9 cellular contexts compared by ENCODE assay signal in the genomic region with DNA sequence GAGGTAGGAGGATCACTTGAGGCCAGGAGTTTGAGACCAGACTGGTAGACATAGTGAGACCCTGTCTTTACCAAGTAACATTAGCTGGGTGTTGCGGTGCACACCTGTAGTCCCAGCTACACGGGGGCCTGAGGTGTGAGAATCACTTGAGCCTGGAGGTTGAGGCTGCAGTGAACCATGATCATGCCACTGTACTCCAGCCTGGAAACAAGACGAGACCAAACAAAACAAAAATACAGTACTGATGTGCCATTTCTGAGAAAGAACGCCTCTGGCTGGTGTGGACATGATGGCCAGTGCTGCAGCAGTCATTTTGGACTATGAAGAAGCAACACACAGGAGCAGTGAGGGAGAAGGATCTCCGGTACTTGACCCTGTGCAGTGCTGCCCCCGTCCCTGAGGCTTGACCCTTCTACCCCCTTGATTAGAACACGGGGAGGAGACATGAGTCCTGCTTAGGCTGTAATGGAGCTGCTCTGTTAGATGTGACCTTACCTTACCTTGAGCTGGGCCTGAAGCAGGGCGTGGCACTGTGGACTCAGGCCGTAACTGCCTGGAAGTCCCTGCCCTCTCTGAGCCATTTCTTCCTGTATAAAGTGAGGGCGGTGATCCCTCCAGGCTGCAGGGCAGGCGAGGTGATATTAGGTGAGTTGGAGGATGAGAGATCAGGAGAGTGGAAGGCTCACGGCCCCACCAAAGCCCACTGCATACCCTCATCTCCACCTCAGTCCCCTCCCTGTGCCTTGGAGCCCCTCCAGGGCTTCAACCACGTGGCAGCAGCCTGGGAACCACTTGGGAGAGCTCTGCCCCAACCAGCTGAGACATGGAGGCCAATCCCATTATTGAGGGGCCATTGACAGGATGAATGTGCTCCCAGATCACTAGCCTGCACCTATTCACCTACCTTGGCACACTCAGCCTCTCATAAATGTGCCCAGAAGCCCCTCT. TPM values are rescaled to one million over a fixed set of nuclear protein-coding genes. Genes with fewer than 3 reads are reported as not detected.
A peak's percentile ranks its signal among the peaks of the same experiment; 100 is the strongest.
DNase-seq lines count a peak whose midpoint lies in the region; ATAC-seq and TF ChIP-seq lines count a peak whose summit lies in the region.
"Had no signal": no experiment of that assay in that cellular context is flagged by ENCODE, and none has a peak within 500 bp of the region (broad histone marks: within the 10 kb centered on the region; RNA-seq: fewer than 3 reads in every experiment).

No MANE protein-coding gene starts in this region.

- ATAC-seq in activated naive CD8-positive, alpha-beta T cell treated with anti-CD3 and anti-CD28 coated beads, Interleukin-2, amount 50 U/mL, for 24 hours = peak; percentile 33
- no peak for ATAC-seq in HG02852 (IDR thresholded peaks at IDR 0.05; ENCODE audit: unreplicated experiment)

- H3K27me3 Mint-ChIP-seq in T-helper 1 cell treated with Interleukin-12 subunit alpha and Interleukin-12 subunit beta and Interleukin-4 antibody, amounts not matched to agents 30 μg/mL and 1 μg/mL, for 36 hours (ENCODE audit: low read depth) = no peaks in the 10 kb centered on the region
- H3K27me3 Mint-ChIP-seq in activated naive CD8-positive, alpha-beta T cell treated with anti-CD3 and anti-CD28 coated beads, Interleukin-2, amount 50 U/mL, for 24 hours = no peaks in the 10 kb centered on the region
- peaks cover 10% of the 10 kb centered on the region for H3K27me3 Mint-ChIP-seq in osteocyte (ENCODE audit: unreplicated experiment)

- peak overlapping the region; percentile 31 for H3K27ac Mint-ChIP-seq in T-helper 1 cell treated with Interleukin-12 subunit alpha and Interleukin-12 subunit beta and Interleukin-4 antibody, amounts not matched to agents 30 μg/mL and 1 μg/mL, for 36 hours
- peak overlapping the region; percentile 16 for H3K27ac Mint-ChIP-seq in activated naive CD8-positive, alpha-beta T cell treated with anti-CD3 and anti-CD28 coated beads, Interleukin-2, amount 50 U/mL, for 24 hours
- peak overlapping the region; percentile 56 for H3K27ac Mint-ChIP-seq in osteocyte (ENCODE audit: unreplicated experiment)

- no peak for DNase-seq in T-helper 1 cell
- DNase-seq in MV-4-11 (lab: John Stamatoyannopoulos, UW) = peak; percentile 36
- no peak for DNase-seq in activated naive CD8-positive, alpha-beta T cell treated with anti-CD3 and anti-CD28 coated beads, Interleukin-2, amount 50 U/mL, for 24 hours
- no peak for DNase-seq in osteocyte (ENCODE audit: extremely low spot score, unreplicated experiment)
- DNase-seq in NCI-H2196 treated with DMSO at 0.1 percent for 48 hours (lab: John Stamatoyannopoulos, UW; ENCODE audit: unreplicated experiment) = no peak
- no peak for DNase-seq in GM13977 (ENCODE audit: low spot score)
- DNase-seq: NCI-H345 had no signal

- in situ Hi-C loops in GM13977 (cut with MboI; ENCODE audit: low pct_unique_long_range_greater_than_20kb, low sequenced_read_pairs, unreplicated experiment) = loop anchor here (5.0 kb wide), 1 partner anchor 67 kb away; a partner anchor contains a TSS

- TF ChIP-seq CTCF in osteocyte (IDR thresholded peaks at IDR 0.05) = no peak
- no peak for TF ChIP-seq CTCF in GM13977 (IDR thresholded peaks at IDR 0.05; ENCODE audit: extremely low read depth, insufficient read depth, missing control alignments)

- H3K4me1 Mint-ChIP-seq in T-helper 1 cell treated with Interleukin-12 subunit alpha and Interleukin-12 subunit beta and Interleukin-4 antibody, amounts not matched to agents 30 μg/mL and 1 μg/mL, for 36 hours (ENCODE audit: low read depth) = peaks cover 13% of the 10 kb centered on the region
- H3K4me1 Mint-ChIP-seq in activated naive CD8-positive, alpha-beta T cell treated with anti-CD3 and anti-CD28 coated beads, Interleukin-2, amount 50 U/mL, for 24 hours = peaks cover 29% of the 10 kb centered on the region
- H3K4me1 Mint-ChIP-seq in osteocyte (ENCODE audit: unreplicated experiment) = peaks cover 14% of the 10 kb centered on the region

- H3K36me3 Mint-ChIP-seq in T-helper 1 cell treated with Interleukin-12 subunit alpha and Interleukin-12 subunit beta and Interleukin-4 antibody, amounts not matched to agents 30 μg/mL and 1 μg/mL, for 36 hours (ENCODE audit: low read depth) = peaks cover 31% of the 10 kb centered on the region
- H3K36me3 Mint-ChIP-seq in activated naive CD8-positive, alpha-beta T cell treated with anti-CD3 and anti-CD28 coated beads, Interleukin-2, amount 50 U/mL, for 24 hours (ENCODE audit: low read depth) = peaks cover 41% of the 10 kb centered on the region
- H3K36me3 Mint-ChIP-seq in osteocyte (ENCODE audit: unreplicated experiment) = peaks cover 22% of the 10 kb centered on the region

- H3K4me3 Mint-ChIP-seq in T-helper 1 cell treated with Interleukin-12 subunit alpha and Interleukin-12 subunit beta and Interleukin-4 antibody, amounts not matched to agents 30 μg/mL and 1 μg/mL, for 36 hours = no peak overlapping the region
- H3K4me3 Mint-ChIP-seq in activated naive CD8-positive, alpha-beta T cell treated with anti-CD3 and anti-CD28 coated beads, Interleukin-2, amount 50 U/mL, for 24 hours = peak overlapping the region; percentile 18
- H3K4me3 Mint-ChIP-seq in osteocyte (ENCODE audit: unreplicated experiment) = no peak overlapping the region

- no peaks in the 10 kb centered on the region for H3K9me3 Mint-ChIP-seq in T-helper 1 cell treated with Interleukin-12 subunit alpha and Interleukin-12 subunit beta and Interleukin-4 antibody, amounts not matched to agents 30 μg/mL and 1 μg/mL, for 36 hours
- no peaks in the 10 kb centered on the region for H3K9me3 Mint-ChIP-seq in activated naive CD8-positive, alpha-beta T cell treated with anti-CD3 and anti-CD28 coated beads, Interleukin-2, amount 50 U/mL, for 24 hours
- no peaks in the 10 kb centered on the region for H3K9me3 Mint-ChIP-seq in osteocyte (ENCODE audit: unreplicated experiment)

RNA-seq across cellular contexts. Expression of a gene that starts 5.9 kb away (rescaled TPM):
- 1,671 and 1,710 TPM in 2 replicates for total RNA-seq in osteocyte

RNA-seq across cellular contexts. Expression of a gene that starts 6.1 kb away (rescaled TPM):
- not detected in 2 replicates for total RNA-seq in osteocyte

RNA-seq across cellular contexts. Expression of a gene that starts 17.9 kb away (rescaled TPM):
- total RNA-seq in osteocyte = 1.6 and 1.8 TPM in 2 replicates

RNA-seq across cellular contexts. Expression of a gene that starts 44.3 kb away (rescaled TPM):
- not detected in 2 replicates for total RNA-seq in osteocyte
